In the genomic region with DNA sequence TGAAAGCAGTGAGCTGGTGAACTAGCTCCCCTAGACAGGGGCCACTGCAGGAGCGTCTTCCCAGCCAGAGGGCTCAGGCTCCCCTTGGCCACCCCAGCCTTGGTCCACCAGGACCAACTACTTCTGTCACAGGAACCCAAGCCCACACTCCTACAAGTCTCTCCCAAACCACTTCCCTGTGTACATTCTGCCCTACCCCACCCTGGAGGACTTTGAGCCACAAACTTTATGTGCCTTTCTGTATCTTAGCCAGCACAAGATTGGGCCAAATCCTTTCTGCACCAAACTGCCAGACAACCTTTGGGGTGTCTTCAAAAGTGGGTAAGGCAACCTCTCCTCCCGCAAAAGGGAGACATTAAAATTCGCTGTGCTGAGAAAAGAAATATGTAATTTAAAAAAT, we compare ENCODE assay signal across 1 cellular context.
TF ChIP-seq lines count a peak whose summit lies in the region.

No MANE protein-coding gene starts in this region.

TF ChIP-seq in GM23338, 12 proteins besides CTCF, POLR2A, EP300 and RAD21 (continued from another document):
- TF ChIP-seq, protein P1, sequence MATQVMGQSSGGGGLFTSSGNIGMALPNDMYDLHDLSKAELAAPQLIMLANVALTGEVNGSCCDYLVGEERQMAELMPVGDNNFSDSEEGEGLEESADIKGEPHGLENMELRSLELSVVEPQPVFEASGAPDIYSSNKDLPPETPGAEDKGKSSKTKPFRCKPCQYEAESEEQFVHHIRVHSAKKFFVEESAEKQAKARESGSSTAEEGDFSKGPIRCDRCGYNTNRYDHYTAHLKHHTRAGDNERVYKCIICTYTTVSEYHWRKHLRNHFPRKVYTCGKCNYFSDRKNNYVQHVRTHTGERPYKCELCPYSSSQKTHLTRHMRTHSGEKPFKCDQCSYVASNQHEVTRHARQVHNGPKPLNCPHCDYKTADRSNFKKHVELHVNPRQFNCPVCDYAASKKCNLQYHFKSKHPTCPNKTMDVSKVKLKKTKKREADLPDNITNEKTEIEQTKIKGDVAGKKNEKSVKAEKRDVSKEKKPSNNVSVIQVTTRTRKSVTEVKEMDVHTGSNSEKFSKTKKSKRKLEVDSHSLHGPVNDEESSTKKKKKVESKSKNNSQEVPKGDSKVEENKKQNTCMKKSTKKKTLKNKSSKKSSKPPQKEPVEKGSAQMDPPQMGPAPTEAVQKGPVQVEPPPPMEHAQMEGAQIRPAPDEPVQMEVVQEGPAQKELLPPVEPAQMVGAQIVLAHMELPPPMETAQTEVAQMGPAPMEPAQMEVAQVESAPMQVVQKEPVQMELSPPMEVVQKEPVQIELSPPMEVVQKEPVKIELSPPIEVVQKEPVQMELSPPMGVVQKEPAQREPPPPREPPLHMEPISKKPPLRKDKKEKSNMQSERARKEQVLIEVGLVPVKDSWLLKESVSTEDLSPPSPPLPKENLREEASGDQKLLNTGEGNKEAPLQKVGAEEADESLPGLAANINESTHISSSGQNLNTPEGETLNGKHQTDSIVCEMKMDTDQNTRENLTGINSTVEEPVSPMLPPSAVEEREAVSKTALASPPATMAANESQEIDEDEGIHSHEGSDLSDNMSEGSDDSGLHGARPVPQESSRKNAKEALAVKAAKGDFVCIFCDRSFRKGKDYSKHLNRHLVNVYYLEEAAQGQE (IDR thresholded peaks at IDR 0.05; ENCODE audit: unreplicated experiment), result no peak
- TF ChIP-seq ETS1 (IDR thresholded peaks at IDR 0.05), result no peak
- TF ChIP-seq STAT1 (IDR thresholded peaks at IDR 0.05; ENCODE audit: unreplicated experiment), result no peak
- TF ChIP-seq NANOG (IDR thresholded peaks at IDR 0.05; ENCODE audit: borderline replicate concordance), result no peak
TF ChIP-seq in GM23338: peak in this region for 0.
